In genomic region chr5:132257131-132258101, GRCh38 we compare ENCODE assay signal across 9 cellular contexts. TPM values are rescaled to one million over a fixed set of nuclear protein-coding genes. Genes with fewer than 3 reads are reported as not detected.
A peak's percentile ranks its signal among the peaks of the same experiment; 100 is the strongest.
DNase-seq lines count a peak whose midpoint lies in the region; ATAC-seq, FAIRE-seq and TF ChIP-seq lines count a peak whose summit lies in the region.
"Had no signal": no experiment of that assay in that cellular context is flagged by ENCODE, and none has a peak within 500 bp of the region (broad histone marks: within the 10 kb centered on the region; RNA-seq: fewer than 3 reads in every experiment).

A gene with protein sequence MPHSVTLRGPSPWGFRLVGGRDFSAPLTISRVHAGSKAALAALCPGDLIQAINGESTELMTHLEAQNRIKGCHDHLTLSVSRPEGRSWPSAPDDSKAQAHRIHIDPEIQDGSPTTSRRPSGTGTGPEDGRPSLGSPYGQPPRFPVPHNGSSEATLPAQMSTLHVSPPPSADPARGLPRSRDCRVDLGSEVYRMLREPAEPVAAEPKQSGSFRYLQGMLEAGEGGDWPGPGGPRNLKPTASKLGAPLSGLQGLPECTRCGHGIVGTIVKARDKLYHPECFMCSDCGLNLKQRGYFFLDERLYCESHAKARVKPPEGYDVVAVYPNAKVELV (plus strand): TSS chr5:132257696. CDS start chr5:132257735, 39 bp downstream.

- no peak for TF ChIP-seq RAD21 in K562 (CRISPR knock-in tag; conservative IDR thresholded peaks at IDR 0.05 in 1 of 2, IDR thresholded peaks at IDR 0.05 in 1 of 2)

- CTCF ChIA-PET in K562 (lab: Yijun Ruan, JAX; ENCODE audit: low intra/inter-chr PET ratio) = no interaction called here

- peak; percentile 57 for ATAC-seq in K562
- no peak for ATAC-seq in stimulated activated effector memory CD8-positive, alpha-beta T cell treated with anti-CD3 and anti-CD28 coated beads, Interleukin-12 subunit alpha, Interleukin-12 subunit beta, amount 100 ng/mL, for 72 hours

- peaks cover 36% of the 10 kb centered on the region for H3K79me2 ChIP-seq in K562 (ENCODE audit: control insufficient read depth, insufficient read depth, low read length)

- H3K36me3 Mint-ChIP-seq in stimulated activated effector memory CD8-positive, alpha-beta T cell treated with anti-CD3 and anti-CD28 coated beads, Interleukin-12 subunit alpha, Interleukin-12 subunit beta, amount 100 ng/mL, for 72 hours = no peaks in the 10 kb centered on the region

- peak within 1 kb of the TSS; percentile 87 for H2AFZ ChIP-seq in K562 (ENCODE audit: low read depth, low read length)

- no peaks in the 10 kb centered on the region for H3K9me1 ChIP-seq in K562 (ENCODE audit: control insufficient read depth, insufficient read depth, low read length)

- DNase-seq in HTR-8/SVneo (ENCODE audit: insufficient read length, low spot score) (peak; percentile 62), K562 (ENCODE audit: extremely low read depth in 1 of 4, low spot score in 3 of 4) (peak; percentile 56 to 85 (median 75)), iris pigment epithelial cell (ENCODE audit: low read depth) (peak; percentile 48), SHP77 treated with DMSO at 0.1 percent for 48 hours (lab: John Stamatoyannopoulos, UW) (no peak), NCI-H1694 (lab: John Stamatoyannopoulos, UW) (no peak), DMS153 treated with DMSO at 0.1 percent for 48 hours (lab: John Stamatoyannopoulos, UW; ENCODE audit: unreplicated experiment) (no peak), NCI-H526 treated with DMSO at 0.1 percent for 48 hours (lab: John Stamatoyannopoulos, UW) (no peak)
- no peak for DNase-seq in stimulated activated effector memory CD8-positive, alpha-beta T cell treated with anti-CD3 and anti-CD28 coated beads, Interleukin-12 subunit alpha, Interleukin-12 subunit beta, amount 100 ng/mL, for 72 hours (ENCODE audit: low spot score in 2 of 2)

- H3K27ac Mint-ChIP-seq in stimulated activated effector memory CD8-positive, alpha-beta T cell treated with anti-CD3 and anti-CD28 coated beads, Interleukin-12 subunit alpha, Interleukin-12 subunit beta, amount 100 ng/mL, for 72 hours = no peak within 1 kb of the TSS

- in situ Hi-C loops in K562 (cut with MboI) = no loop called here

- peak within 1 kb of the TSS; percentile 72 to 93 for H3K9ac ChIP-seq in K562 (ENCODE audit: insufficient read depth in 1 of 2, low read depth in 2 of 2, low read length in 2 of 2)

- FAIRE-seq in HTR-8/SVneo (lab: Jason Lieb, UNC) = no peak
- FAIRE-seq in K562 (lab: Jason Lieb, UNC) = no peak
- FAIRE-seq: islet of Langerhans had no signal

- H3K4me3 ChIP-seq in K562 = peak within 1 kb of the TSS; percentile 63

- peaks cover 21% of the 10 kb centered on the region for H3K4me1 Mint-ChIP-seq in stimulated activated effector memory CD8-positive, alpha-beta T cell treated with anti-CD3 and anti-CD28 coated beads, Interleukin-12 subunit alpha, Interleukin-12 subunit beta, amount 100 ng/mL, for 72 hours

- no peak for TF ChIP-seq EP300 in K562 (IDR thresholded peaks at IDR 0.05; ENCODE audit: low read length)

- peak within 1 kb of the TSS; percentile 2 for H3K4me3 Mint-ChIP-seq in stimulated activated effector memory CD8-positive, alpha-beta T cell treated with anti-CD3 and anti-CD28 coated beads, Interleukin-12 subunit alpha, Interleukin-12 subunit beta, amount 100 ng/mL, for 72 hours

- H3K36me3 ChIP-seq in K562 (ENCODE audit: control insufficient read depth, insufficient read depth, low read length) = peaks cover 14% of the 10 kb centered on the region; the same call in 2 of the 3 replicates

- H4K20me1 ChIP-seq in K562 (replicated peaks; ENCODE audit: control insufficient read depth, insufficient read depth, low read length) = 0 out of 2 replicates have a peak, but pooled peaks cover 4% of the 10 kb centered on the region

- WGBS in K562 (ENCODE audit: insufficient coverage, low coverage, missing lambda C conversion rate) = 41% methylated on average over 28 of the region's 88 CpGs

- peak within 1 kb of the TSS; percentile 74 for H3K4me2 ChIP-seq in K562 (ENCODE audit: insufficient read depth, low read length)

- TF ChIP-seq CTCF in K562 (IDR thresholded peaks at IDR 0.05 in 2 of 3, conservative IDR thresholded peaks at IDR 0.05 in 1 of 3; ENCODE audit: insufficient read depth in 2 of 3, low read depth in 1 of 3, low read length in 3 of 3) = no peak

- H3K9me3 Mint-ChIP-seq in stimulated activated effector memory CD8-positive, alpha-beta T cell treated with anti-CD3 and anti-CD28 coated beads, Interleukin-12 subunit alpha, Interleukin-12 subunit beta, amount 100 ng/mL, for 72 hours = no peaks in the 10 kb centered on the region

- peak within 1 kb of the TSS; percentile 74 for H3K27ac ChIP-seq in K562 (ENCODE audit: extremely low read depth, low read depth, low read length)

- peak; percentile 44 for TF ChIP-seq POLR2A in K562 (conservative IDR thresholded peaks at IDR 0.05)

- H3K4me1 ChIP-seq in K562 (replicated peaks in 1 of 2; ENCODE audit: control insufficient read depth in 2 of 2, insufficient read depth in 2 of 2, low read length in 2 of 2) = peaks cover 33 to 51% of the 10 kb centered on the region in 2 experiments

- intact Hi-C loops in K562 (cut with micrococcal nuclease) = no loop called here

- H3K27me3 ChIP-seq in K562 (ENCODE audit: control insufficient read depth in 2 of 2, insufficient read depth in 2 of 2, low read length in 2 of 2) = no peaks in the 10 kb centered on the region

- no peaks in the 10 kb centered on the region; the same call in 1 of the 2 replicates for H3K9me3 ChIP-seq in K562 (replicated peaks; ENCODE audit: control insufficient read depth, insufficient read depth, low read depth, low read length)

- POLR2A ChIA-PET in K562 (lab: Yijun Ruan, JAX) = interaction anchor here (0.8 kb wide), 1 partner anchor 49 kb away, joined by 5 read pairs; no protein-coding TSS in a partner anchor

- BruUV-seq in K562 (replicated peaks; lab: Mats Ljungman, UMichigan) = no TSS peak

TF ChIP-seq in K562, 482 proteins besides CTCF, POLR2A, EP300 and RAD21 (continues in another document):
- TF ChIP-seq BACH1 (tag; IDR thresholded peaks at IDR 0.05) (no peak), SRSF1 (IDR thresholded peaks at IDR 0.05; ENCODE audit: low read depth, low read length) (no peak), HDAC6 (IDR thresholded peaks at IDR 0.05; ENCODE audit: low read depth, low read length) (no peak), ZBTB34 (CRISPR knock-in tag; IDR thresholded peaks at IDR 0.05) (no peak), NBN (IDR thresholded peaks at IDR 0.05; ENCODE audit: low read depth) (no peak), CHD4 (IDR thresholded peaks at IDR 0.05; ENCODE audit: insufficient read depth, insufficient replicate concordance, low read depth, low read length, poor library complexity, severe bottlenecking) (no peak)

RNA-seq across cellular contexts. Expression of the gene that starts here (rescaled TPM):
- 15.3 and 55.6 TPM in 2 replicates for total RNA-seq in K562 (2011; cell fraction: chromatin; rRNA removed; ENCODE audit: low replicate concordance)
- 40.3 and 43.7 TPM in 2 replicates for total RNA-seq in K562 (2011; cell fraction: nucleolus; rRNA removed)
- total RNA-seq in K562 (2011; cell fraction: nucleoplasm; rRNA removed) = 22.2 and 23.8 TPM in 2 replicates
- total RNA-seq in K562 (2014; rRNA removed) (13.1 and 22.8 TPM in 2 replicates), K562 (2014; rRNA removed; fragmentation: Illumina TruSeq; extraction: Trizol) (3.5 and 4.5 TPM in 2 replicates), K562 (2015; rRNA removed; fragmentation: Illumina TruSeq; extraction: Trizol) (12.1 and 12.3 TPM in 2 replicates), K562 (2021) (31.5 and 32.8 TPM in 2 replicates)
- polyA plus RNA-seq in K562 (2011; rRNA removed) (13.6 and 17.2 TPM in 2 replicates), K562 (2014; fragmentation: Illumina TruSeq; extraction: Trizol) (28.9 and 44.6 TPM in 2 replicates), K562 (2014; fragmentation: Nextera tagmentation; extraction: Ambion mirVana) (under 1 TPM; 0.28 to 0.73 TPM), K562 (2014; rRNA removed) (14.0 and 21.3 TPM in 2 replicates)
- polyA plus RNA-seq in K562 (2011; cell fraction: cytosol; rRNA removed) = 29.6 and 178 TPM in 2 replicates
- polyA plus RNA-seq in K562 (2011; cell fraction: nucleus; rRNA removed) = 34.4 and 101 TPM in 2 replicates
- 25.0 and 31.0 TPM in 2 replicates for polyA plus RNA-seq in K562 (2012)
- 3.7 and 7.8 TPM in 2 replicates for polyA minus RNA-seq in K562 (2011; rRNA and poly(A)+ RNA removed)
- 29.4 and 30.8 TPM in 2 replicates for polyA minus RNA-seq in K562 (2011; cell fraction: cytosol; rRNA and poly(A)+ RNA removed)
- polyA minus RNA-seq in K562 (2011; cell fraction: nucleus; rRNA and poly(A)+ RNA removed) = 19.0 and 26.5 TPM in 2 replicates

Comparison
In these comparisons a context has a peak if more than half of its experiments do, and no peak if none do; other contexts are left out.
1. DNase-seq: peak in HTR-8/SVneo (single experiment), K562 (4 of 4) and iris pigment epithelial cell (single experiment); none in stimulated activated effector memory CD8-positive, alpha-beta T cell treated with anti-CD3 and anti-CD28 coated beads, Interleukin-12 subunit alpha, Interleukin-12 subunit beta, amount 100 ng/mL, for 72 hours (0 of 2), SHP77 treated with DMSO at 0.1 percent for 48 hours (single experiment), NCI-H1694 (single experiment), DMS153 treated with DMSO at 0.1 percent for 48 hours (single experiment) and NCI-H526 treated with DMSO at 0.1 percent for 48 hours (single experiment).